In genomic region chr19:19032420-19033175, GRCh38 we compare ENCODE assay signal across 8 cellular contexts. TPM values are rescaled to one million over a fixed set of nuclear protein-coding genes. Genes with fewer than 3 reads are reported as not detected.
DNase-seq lines count a peak whose midpoint lies in the region; ATAC-seq and TF ChIP-seq lines count a peak whose summit lies in the region.

No MANE protein-coding gene starts in this region.

- DNase-seq in GDM1 (lab: John Stamatoyannopoulos, UW) (peak; percentile 89), NCI-H1436 treated with DMSO at 0.1 percent for 48 hours (lab: John Stamatoyannopoulos, UW) (peak; percentile 79), T1000 (lab: John Stamatoyannopoulos, UW) (peak; percentile 73), body of pancreas (peak; percentile 50 to 86 (median 62)), iPS DF 4.7 (ENCODE audit: extremely low read depth, low spot score) (peak; percentile 84), sciatic nerve (ENCODE audit: low spot score) (peak; percentile 93)

- WGBS in body of pancreas, 2 donors: 10 to 12% methylated on average over 13 to 31 of the region's 31 CpGs

- TF ChIP-seq CTCF in body of pancreas (IDR thresholded peaks at IDR 0.05): no peak

- ATAC-seq in HG02588 (IDR thresholded peaks at IDR 0.05; ENCODE audit: unreplicated experiment) (peak; percentile 37), body of pancreas (peak; percentile 20), sciatic nerve (peak; percentile 78), HG03520 (IDR thresholded peaks at IDR 0.05; ENCODE audit: unreplicated experiment) (no peak)

- no peaks in the 10 kb centered on the region for H3K9me3 ChIP-seq in body of pancreas

- peak overlapping the region in 3 of 4 donors; percentile 82 to 94 (median 93) for H3K27ac ChIP-seq in body of pancreas

- peaks cover 30% of the 10 kb centered on the region for H3K4me1 ChIP-seq in body of pancreas

- no peaks in the 10 kb centered on the region for H3K27me3 ChIP-seq in body of pancreas

- peak overlapping the region; percentile 67 to 68 for H3K4me3 ChIP-seq in body of pancreas

- TF ChIP-seq POLR2A in body of pancreas (IDR thresholded peaks at IDR 0.05): no peak

- peaks cover 0 to 5% of the 10 kb centered on the region in 2 donors for H3K36me3 ChIP-seq in body of pancreas (replicated peaks in 1 of 2; ENCODE audit: insufficient read depth in 1 of 2, low read depth in 2 of 2)

- intact Hi-C loops in body of pancreas (cut with DNase I): no loop called here
- intact Hi-C loops in sciatic nerve (cut with DNase I): no loop called here

RNA-seq across cellular contexts. Expression of gene SUGP2, which starts 0.7 kb away (rescaled TPM):
- total RNA-seq in body of pancreas (100 to 1,000 TPM in 1 of 2 donors, 10 to 100 TPM in 1; 22.1 to 115 TPM), sciatic nerve (87.7 TPM)

RNA-seq across cellular contexts. Expression of gene ARMC6, which starts 0.8 kb away (rescaled TPM):
- total RNA-seq in body of pancreas (10 to 100 TPM; 15.6 to 27.7 TPM), sciatic nerve (12.3 TPM)

RNA-seq across cellular contexts. Expression of gene SLC25A42, which starts 31.2 kb away (rescaled TPM):
- total RNA-seq in body of pancreas (10 to 100 TPM; 10.1 to 24.7 TPM), sciatic nerve (14.8 TPM)
